20 cellular contexts compared by ENCODE assay signal in genomic region chr7:101486056-101486763, GRCh38.
DNase-seq lines count a peak whose midpoint lies in the region; ATAC-seq and TF ChIP-seq lines count a peak whose summit lies in the region.
"Had no signal": no experiment of that assay in that cellular context is flagged by ENCODE, and none has a peak within 500 bp of the region (broad histone marks: within the 10 kb centered on the region; RNA-seq: fewer than 3 reads in every experiment).

No MANE protein-coding gene starts in this region.

- H3K27me3 Mint-ChIP-seq in GM23338 (ENCODE audit: insufficient read depth, low read depth, poor library complexity) (peaks cover 3% of the 10 kb centered on the region), WTC11 (ENCODE audit: low read depth) (no peaks in the 10 kb centered on the region; the same call in 1 of the 2 replicates)

- CTCF ChIA-PET in WTC11 (lab: Charles Lee): interaction anchor here (1.0 to 1.5 kb wide), 4 partner anchors 46 to 269 kb away, joined by 3 to 6 read pairs (median 3); partner anchors contain the start of gene PLOD3

- no peaks in the 10 kb centered on the region for H3K79me2 ChIP-seq in GM23338 (replicated peaks; ENCODE audit: insufficient read depth)

- DNase-seq in GM23338 (ENCODE audit: low spot score) (peak; percentile 88), WTC11 (ENCODE audit: low spot score) (peak; percentile 63), iPS DF 19.7 (ENCODE audit: low read depth, low spot score) (peak; percentile 38), retina (peak; percentile 24), UCSD-AML1 (lab: John Stamatoyannopoulos, UW; ENCODE audit: unreplicated experiment) (no peak), NCI-H2227 (lab: John Stamatoyannopoulos, UW; ENCODE audit: unreplicated experiment) (no peak)
- no peak for DNase-seq in stimulated activated naive CD4-positive, alpha-beta T cell treated with Interleukin-2 at 50 U/mL for 16 hours (lab: John Stamatoyannopoulos, UW)
- DNase-seq: activated CD8-positive, alpha-beta memory T cell treated with anti-CD3 and anti-CD28 coated beads, Interleukin-2, amount 50 U/mL, for 48 hours; activated naive CD4-positive, alpha-beta T cell treated with anti-CD3 and anti-CD28 coated beads, Interleukin-2, amount 50 U/mL, for 16 hours; effector memory CD4-positive, alpha-beta T cell; foreskin melanocyte; midbrain; NCI-H2081 treated with DMSO at 0.1 percent for 48 hours; NCI-H526; stimulated activated CD4-positive, alpha-beta T cell treated with anti-CD3 and anti-CD28 coated beads, Interleukin-12 subunit alpha, Interleukin-12 subunit beta, amount 100 ng/mL, for 4 hours; T-helper 1 cell had no signal

- H3K4me1 ChIP-seq in GM23338 (ENCODE audit: insufficient read depth): peaks cover 14% of the 10 kb centered on the region

- no peak overlapping the region for H2AFZ ChIP-seq in GM23338

- H3K4me3 ChIP-seq in GM23338: peak overlapping the region; percentile 31; the same call in 1 of the 2 replicates
- H3K4me3 ChIP-seq: ovary had no signal

- H3K4me2 ChIP-seq in GM23338: peak overlapping the region; percentile 68

- no peaks in the 10 kb centered on the region for H3K9me2 ChIP-seq in GM23338 (ENCODE audit: insufficient read depth)

- ATAC-seq in GM23338 (peak; percentile 92), WTC11 (peak; percentile 87), HG03342 (IDR thresholded peaks at IDR 0.05; ENCODE audit: unreplicated experiment) (no peak)
- ATAC-seq: activated CD4-positive, CD25-positive, alpha-beta regulatory T cell treated with anti-CD3 and anti-CD28 coated beads, Interleukin-2, amount 50 U/mL, for 24 hours had no signal

- H3K27ac Mint-ChIP-seq in GM23338 (peak overlapping the region; percentile 78; the same call in 1 of the 2 replicates), WTC11 (peak overlapping the region; percentile 72)
- H3K27ac Mint-ChIP-seq: CD14-positive monocyte had no signal

- H3K9me3 Mint-ChIP-seq in GM23338: no peaks in the 10 kb centered on the region
- H3K9me3 Mint-ChIP-seq in WTC11: no peaks in the 10 kb centered on the region

- peaks cover 3% of the 10 kb centered on the region; the same call in 1 of the 2 replicates for H4K20me1 ChIP-seq in GM23338 (replicated peaks; ENCODE audit: insufficient read depth)

- POLR2A ChIA-PET in WTC11 (lab: Charles Lee): interaction anchor here (1.4 kb wide), 1 partner anchor 124 kb away, joined by 5 read pairs; no protein-coding TSS in a partner anchor

- H3K4me1 Mint-ChIP-seq in GM23338: peaks cover 29% of the 10 kb centered on the region
- peaks cover 41% of the 10 kb centered on the region for H3K4me1 Mint-ChIP-seq in WTC11
- H3K4me1 Mint-ChIP-seq: CD14-positive monocyte had no signal

- H3F3A ChIP-seq in GM23338 (replicated peaks; ENCODE audit: low read depth): 0 out of 2 replicates have a peak, but pooled peaks cover 7% of the 10 kb centered on the region

- H3K36me3 ChIP-seq in GM23338 (ENCODE audit: insufficient read depth): no peaks in the 10 kb centered on the region
- H3K36me3 ChIP-seq: ovary had no signal

- H3K4me3 Mint-ChIP-seq in GM23338 (no peak overlapping the region), WTC11 (peak overlapping the region; percentile 29)
- H3K4me3 Mint-ChIP-seq: CD14-positive monocyte had no signal

- peaks cover 6% of the 10 kb centered on the region; the same call in 1 of the 3 replicates for H3K36me3 Mint-ChIP-seq in GM23338 (ENCODE audit: low read depth)
- no peaks in the 10 kb centered on the region for H3K36me3 Mint-ChIP-seq in WTC11
- H3K36me3 Mint-ChIP-seq: CD14-positive monocyte had no signal

- no peaks in the 10 kb centered on the region for H3K27me3 ChIP-seq in GM23338 (ENCODE audit: insufficient read depth)
- H3K27me3 ChIP-seq: ovary had no signal

- peak overlapping the region; percentile 69 for H3K27ac ChIP-seq in GM23338 (ENCODE audit: low read depth)
- H3K27ac ChIP-seq: ovary had no signal

- TF ChIP-seq CTCF in GM23338 (conservative IDR thresholded peaks at IDR 0.05; ENCODE audit: low read depth in 2 of 2) (no peak), WTC11 (IDR thresholded peaks at IDR 0.05) (no peak)

TF ChIP-seq in GM23338, 12 proteins besides CTCF, POLR2A, EP300 and RAD21:
- TF ChIP-seq POLR2AphosphoS5 (IDR thresholded peaks at IDR 0.05; ENCODE audit: low read depth) (peak; percentile 28; the same call in 1 of the 2 replicates), STAT1 (IDR thresholded peaks at IDR 0.05; ENCODE audit: unreplicated experiment) (no peak), ZNF114 (CRISPR knock-in tag; IDR thresholded peaks at IDR 0.05) (no peak), REST (IDR thresholded peaks at IDR 0.05; ENCODE audit: unreplicated experiment) (no peak), NANOG (IDR thresholded peaks at IDR 0.05; ENCODE audit: borderline replicate concordance) (no peak; the same call in 1 of the 2 replicates), ZNF331 (CRISPR knock-in tag; IDR thresholded peaks at IDR 0.05; ENCODE audit: low read depth) (no peak), EZH2 (IDR thresholded peaks at IDR 0.05; ENCODE audit: low read depth, unreplicated experiment) (no peak)

TF ChIP-seq in WTC11, 78 proteins besides CTCF, POLR2A, EP300 and RAD21:
- TF ChIP-seq KAT7 (CRISPR knock-in tag; IDR thresholded peaks at IDR 0.05; ENCODE audit: borderline replicate concordance) (no peak), JAZF1 (CRISPR knock-in tag; IDR thresholded peaks at IDR 0.05) (no peak), JUN (CRISPR knock-in tag; IDR thresholded peaks at IDR 0.05) (no peak), USF2 (CRISPR knock-in tag; IDR thresholded peaks at IDR 0.05) (no peak)
TF ChIP-seq in WTC11: peak in this region for 0.

Comparison
In these comparisons a context has a peak if more than half of its experiments do, and no peak if none do; other contexts are left out.
1. DNase-seq: peak in GM23338 (single experiment), WTC11 (single experiment), iPS DF 19.7 (single experiment) and retina (single experiment); none in stimulated activated naive CD4-positive, alpha-beta T cell treated with Interleukin-2 at 50 U/mL for 16 hours (single experiment), UCSD-AML1 (single experiment) and NCI-H2227 (single experiment).